In the genomic region with DNA sequence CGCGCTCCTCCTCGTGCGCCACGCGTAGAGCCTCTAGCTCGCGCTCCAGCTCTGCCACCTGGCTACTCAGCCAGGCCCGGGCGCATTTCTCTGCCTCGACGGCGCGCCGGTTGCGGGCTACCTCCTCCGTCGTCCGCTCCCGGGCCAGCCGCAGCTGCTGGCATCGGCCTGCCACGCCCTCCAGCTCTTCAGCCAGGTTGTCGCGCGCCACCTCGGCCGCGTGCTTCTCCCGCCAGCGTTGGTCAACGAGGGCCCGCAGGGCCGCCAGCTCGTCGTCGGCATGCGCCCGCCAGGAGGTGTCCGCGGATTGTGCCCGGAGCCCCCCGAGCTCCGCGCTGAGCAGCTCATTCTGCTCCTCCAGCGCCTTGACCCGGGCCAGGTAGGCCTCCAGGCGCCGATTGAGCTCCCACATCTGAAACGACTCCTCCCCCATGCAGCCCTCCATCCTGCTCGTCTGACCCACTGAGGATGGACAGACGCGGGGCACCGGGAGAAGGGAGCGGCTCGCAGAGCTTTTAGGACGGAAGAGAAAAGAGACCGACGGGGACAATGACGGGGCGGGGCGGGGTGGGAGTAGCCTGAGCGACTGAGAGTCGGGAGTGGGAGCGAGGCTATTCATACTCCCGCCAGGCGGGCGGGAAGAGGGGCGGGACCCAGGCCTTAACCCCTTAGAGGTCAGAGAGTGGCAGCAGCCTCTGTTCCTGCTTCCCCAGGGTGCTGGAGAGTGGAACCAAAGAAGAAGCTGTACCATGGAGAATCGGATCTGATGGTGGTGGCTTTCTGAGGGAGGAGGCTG, we compare ENCODE assay signal across 1 cellular context.
TF ChIP-seq lines count a peak whose summit lies in the region.

A gene with protein sequence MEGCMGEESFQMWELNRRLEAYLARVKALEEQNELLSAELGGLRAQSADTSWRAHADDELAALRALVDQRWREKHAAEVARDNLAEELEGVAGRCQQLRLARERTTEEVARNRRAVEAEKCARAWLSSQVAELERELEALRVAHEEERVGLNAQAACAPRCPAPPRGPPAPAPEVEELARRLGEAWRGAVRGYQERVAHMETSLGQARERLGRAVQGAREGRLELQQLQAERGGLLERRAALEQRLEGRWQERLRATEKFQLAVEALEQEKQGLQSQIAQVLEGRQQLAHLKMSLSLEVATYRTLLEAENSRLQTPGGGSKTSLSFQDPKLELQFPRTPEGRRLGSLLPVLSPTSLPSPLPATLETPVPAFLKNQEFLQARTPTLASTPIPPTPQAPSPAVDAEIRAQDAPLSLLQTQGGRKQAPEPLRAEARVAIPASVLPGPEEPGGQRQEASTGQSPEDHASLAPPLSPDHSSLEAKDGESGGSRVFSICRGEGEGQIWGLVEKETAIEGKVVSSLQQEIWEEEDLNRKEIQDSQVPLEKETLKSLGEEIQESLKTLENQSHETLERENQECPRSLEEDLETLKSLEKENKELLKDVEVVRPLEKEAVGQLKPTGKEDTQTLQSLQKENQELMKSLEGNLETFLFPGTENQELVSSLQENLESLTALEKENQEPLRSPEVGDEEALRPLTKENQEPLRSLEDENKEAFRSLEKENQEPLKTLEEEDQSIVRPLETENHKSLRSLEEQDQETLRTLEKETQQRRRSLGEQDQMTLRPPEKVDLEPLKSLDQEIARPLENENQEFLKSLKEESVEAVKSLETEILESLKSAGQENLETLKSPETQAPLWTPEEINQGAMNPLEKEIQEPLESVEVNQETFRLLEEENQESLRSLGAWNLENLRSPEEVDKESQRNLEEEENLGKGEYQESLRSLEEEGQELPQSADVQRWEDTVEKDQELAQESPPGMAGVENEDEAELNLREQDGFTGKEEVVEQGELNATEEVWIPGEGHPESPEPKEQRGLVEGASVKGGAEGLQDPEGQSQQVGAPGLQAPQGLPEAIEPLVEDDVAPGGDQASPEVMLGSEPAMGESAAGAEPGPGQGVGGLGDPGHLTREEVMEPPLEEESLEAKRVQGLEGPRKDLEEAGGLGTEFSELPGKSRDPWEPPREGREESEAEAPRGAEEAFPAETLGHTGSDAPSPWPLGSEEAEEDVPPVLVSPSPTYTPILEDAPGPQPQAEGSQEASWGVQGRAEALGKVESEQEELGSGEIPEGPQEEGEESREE (N-terminal part only) (minus strand): TSS at position 588 of the 796 bp plus-strand sequence. CDS start 143 bp downstream, at position 445.

TF ChIP-seq in GM23338, 12 proteins besides CTCF, POLR2A, EP300 and RAD21 (continued from another document):
- TF ChIP-seq, protein P1, sequence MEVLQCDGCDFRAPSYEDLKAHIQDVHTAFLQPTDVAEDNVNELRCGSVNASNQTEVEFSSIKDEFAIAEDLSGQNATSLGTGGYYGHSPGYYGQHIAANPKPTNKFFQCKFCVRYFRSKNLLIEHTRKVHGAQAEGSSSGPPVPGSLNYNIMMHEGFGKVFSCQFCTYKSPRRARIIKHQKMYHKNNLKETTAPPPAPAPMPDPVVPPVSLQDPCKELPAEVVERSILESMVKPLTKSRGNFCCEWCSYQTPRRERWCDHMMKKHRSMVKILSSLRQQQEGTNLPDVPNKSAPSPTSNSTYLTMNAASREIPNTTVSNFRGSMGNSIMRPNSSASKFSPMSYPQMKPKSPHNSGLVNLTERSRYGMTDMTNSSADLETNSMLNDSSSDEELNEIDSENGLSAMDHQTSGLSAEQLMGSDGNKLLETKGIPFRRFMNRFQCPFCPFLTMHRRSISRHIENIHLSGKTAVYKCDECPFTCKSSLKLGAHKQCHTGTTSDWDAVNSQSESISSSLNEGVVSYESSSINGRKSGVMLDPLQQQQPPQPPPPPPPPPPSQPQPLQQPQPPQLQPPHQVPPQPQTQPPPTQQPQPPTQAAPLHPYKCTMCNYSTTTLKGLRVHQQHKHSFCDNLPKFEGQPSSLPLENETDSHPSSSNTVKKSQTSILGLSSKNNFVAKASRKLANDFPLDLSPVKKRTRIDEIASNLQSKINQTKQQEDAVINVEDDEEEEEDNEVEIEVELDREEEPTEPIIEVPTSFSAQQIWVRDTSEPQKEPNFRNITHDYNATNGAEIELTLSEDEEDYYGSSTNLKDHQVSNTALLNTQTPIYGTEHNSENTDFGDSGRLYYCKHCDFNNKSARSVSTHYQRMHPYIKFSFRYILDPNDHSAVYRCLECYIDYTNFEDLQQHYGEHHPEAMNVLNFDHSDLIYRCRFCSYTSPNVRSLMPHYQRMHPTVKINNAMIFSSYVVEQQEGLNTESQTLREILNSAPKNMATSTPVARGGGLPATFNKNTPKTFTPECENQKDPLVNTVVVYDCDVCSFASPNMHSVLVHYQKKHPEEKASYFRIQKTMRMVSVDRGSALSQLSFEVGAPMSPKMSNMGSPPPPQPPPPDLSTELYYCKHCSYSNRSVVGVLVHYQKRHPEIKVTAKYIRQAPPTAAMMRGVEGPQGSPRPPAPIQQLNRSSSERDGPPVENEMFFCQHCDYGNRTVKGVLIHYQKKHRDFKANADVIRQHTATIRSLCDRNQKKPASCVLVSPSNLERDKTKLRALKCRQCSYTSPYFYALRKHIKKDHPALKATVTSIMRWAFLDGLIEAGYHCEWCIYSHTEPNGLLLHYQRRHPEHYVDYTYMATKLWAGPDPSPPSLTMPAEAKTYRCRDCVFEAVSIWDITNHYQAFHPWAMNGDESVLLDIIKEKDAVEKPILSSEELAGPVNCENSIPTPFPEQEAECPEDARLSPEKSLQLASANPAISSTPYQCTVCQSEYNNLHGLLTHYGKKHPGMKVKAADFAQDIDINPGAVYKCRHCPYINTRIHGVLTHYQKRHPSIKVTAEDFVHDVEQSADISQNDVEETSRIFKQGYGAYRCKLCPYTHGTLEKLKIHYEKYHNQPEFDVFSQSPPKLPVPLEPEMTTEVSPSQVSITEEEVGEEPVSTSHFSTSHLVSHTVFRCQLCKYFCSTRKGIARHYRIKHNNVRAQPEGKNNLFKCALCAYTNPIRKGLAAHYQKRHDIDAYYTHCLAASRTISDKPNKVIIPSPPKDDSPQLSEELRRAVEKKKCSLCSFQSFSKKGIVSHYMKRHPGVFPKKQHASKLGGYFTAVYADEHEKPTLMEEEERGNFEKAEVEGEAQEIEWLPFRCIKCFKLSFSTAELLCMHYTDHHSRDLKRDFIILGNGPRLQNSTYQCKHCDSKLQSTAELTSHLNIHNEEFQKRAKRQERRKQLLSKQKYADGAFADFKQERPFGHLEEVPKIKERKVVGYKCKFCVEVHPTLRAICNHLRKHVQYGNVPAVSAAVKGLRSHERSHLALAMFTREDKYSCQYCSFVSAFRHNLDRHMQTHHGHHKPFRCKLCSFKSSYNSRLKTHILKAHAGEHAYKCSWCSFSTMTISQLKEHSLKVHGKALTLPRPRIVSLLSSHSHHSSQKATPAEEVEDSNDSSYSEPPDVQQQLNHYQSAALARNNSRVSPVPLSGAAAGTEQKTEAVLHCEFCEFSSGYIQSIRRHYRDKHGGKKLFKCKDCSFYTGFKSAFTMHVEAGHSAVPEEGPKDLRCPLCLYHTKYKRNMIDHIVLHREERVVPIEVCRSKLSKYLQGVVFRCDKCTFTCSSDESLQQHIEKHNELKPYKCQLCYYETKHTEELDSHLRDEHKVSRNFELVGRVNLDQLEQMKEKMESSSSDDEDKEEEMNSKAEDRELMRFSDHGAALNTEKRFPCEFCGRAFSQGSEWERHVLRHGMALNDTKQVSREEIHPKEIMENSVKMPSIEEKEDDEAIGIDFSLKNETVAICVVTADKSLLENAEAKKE (CRISPR knock-in tag; IDR thresholded peaks at IDR 0.05) = no peak
- TF ChIP-seq EZH2phosphoT487 (IDR thresholded peaks at IDR 0.05; ENCODE audit: unreplicated experiment) (no peak), ZNF114 (CRISPR knock-in tag; IDR thresholded peaks at IDR 0.05) (peak; percentile 42; the same call in 1 of the 2 replicates), ZNF331 (CRISPR knock-in tag; IDR thresholded peaks at IDR 0.05; ENCODE audit: low read depth) (no peak), NANOG (IDR thresholded peaks at IDR 0.05; ENCODE audit: borderline replicate concordance) (no peak), CREB1 (CRISPR knock-in tag; IDR thresholded peaks at IDR 0.05; ENCODE audit: low read depth) (no peak), POLR2AphosphoS5 (IDR thresholded peaks at IDR 0.05; ENCODE audit: low read depth) (peak; percentile 75)
- TF ChIP-seq, protein P2, sequence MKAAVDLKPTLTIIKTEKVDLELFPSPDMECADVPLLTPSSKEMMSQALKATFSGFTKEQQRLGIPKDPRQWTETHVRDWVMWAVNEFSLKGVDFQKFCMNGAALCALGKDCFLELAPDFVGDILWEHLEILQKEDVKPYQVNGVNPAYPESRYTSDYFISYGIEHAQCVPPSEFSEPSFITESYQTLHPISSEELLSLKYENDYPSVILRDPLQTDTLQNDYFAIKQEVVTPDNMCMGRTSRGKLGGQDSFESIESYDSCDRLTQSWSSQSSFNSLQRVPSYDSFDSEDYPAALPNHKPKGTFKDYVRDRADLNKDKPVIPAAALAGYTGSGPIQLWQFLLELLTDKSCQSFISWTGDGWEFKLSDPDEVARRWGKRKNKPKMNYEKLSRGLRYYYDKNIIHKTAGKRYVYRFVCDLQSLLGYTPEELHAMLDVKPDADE (IDR thresholded peaks at IDR 0.05) = no peak
- TF ChIP-seq, protein P3, sequence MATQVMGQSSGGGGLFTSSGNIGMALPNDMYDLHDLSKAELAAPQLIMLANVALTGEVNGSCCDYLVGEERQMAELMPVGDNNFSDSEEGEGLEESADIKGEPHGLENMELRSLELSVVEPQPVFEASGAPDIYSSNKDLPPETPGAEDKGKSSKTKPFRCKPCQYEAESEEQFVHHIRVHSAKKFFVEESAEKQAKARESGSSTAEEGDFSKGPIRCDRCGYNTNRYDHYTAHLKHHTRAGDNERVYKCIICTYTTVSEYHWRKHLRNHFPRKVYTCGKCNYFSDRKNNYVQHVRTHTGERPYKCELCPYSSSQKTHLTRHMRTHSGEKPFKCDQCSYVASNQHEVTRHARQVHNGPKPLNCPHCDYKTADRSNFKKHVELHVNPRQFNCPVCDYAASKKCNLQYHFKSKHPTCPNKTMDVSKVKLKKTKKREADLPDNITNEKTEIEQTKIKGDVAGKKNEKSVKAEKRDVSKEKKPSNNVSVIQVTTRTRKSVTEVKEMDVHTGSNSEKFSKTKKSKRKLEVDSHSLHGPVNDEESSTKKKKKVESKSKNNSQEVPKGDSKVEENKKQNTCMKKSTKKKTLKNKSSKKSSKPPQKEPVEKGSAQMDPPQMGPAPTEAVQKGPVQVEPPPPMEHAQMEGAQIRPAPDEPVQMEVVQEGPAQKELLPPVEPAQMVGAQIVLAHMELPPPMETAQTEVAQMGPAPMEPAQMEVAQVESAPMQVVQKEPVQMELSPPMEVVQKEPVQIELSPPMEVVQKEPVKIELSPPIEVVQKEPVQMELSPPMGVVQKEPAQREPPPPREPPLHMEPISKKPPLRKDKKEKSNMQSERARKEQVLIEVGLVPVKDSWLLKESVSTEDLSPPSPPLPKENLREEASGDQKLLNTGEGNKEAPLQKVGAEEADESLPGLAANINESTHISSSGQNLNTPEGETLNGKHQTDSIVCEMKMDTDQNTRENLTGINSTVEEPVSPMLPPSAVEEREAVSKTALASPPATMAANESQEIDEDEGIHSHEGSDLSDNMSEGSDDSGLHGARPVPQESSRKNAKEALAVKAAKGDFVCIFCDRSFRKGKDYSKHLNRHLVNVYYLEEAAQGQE (IDR thresholded peaks at IDR 0.05; ENCODE audit: unreplicated experiment) = no peak
